Comparison of ENCODE assay signal across 11 cellular contexts in the genomic region with DNA sequence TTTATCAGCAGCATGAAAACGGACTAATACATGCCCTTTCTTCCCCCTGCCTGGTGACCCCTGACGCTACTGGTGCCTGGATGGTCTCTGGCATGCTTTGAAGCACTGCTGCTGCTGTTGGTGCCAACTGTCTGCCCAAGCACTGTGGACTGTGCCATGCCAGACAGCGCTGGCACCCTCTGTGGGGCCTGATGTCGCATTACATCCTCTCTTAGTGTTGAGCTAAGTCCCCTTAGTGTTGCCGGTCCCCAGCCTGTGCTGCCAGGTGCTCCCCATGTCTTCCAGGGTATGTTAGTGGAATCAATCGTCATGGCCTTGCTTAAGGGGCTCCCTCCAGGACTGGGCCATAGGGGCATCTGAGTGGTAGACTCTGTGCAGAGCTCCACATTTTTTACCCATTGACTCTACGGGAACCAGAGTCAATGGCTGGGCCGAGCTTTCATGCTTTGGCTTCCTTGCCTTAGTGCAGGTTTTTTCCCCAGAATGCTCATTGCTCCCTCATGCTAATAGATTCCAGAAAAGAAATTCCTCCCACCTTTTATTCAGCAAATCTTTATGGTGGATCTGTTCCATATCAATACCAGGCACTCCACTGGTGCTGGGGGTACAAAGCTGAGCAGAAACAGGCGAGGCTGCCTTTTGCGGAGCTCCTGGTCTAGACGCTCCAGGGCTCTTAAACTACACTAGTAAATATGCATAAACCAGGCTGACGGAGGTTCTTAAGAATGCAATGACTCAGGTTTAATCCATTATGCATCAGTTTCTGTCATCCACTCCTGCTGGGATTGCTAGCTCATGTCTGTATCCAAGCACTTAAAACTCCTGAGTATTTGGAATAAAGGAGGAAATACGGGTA. TPM values are rescaled to one million over a fixed set of nuclear protein-coding genes. Genes with fewer than 3 reads are reported as not detected.
DNase-seq lines count a peak whose midpoint lies in the region; ATAC-seq and TF ChIP-seq lines count a peak whose summit lies in the region.
"Had no signal": no experiment of that assay in that cellular context is flagged by ENCODE, and none has a peak within 500 bp of the region (broad histone marks: within the 10 kb centered on the region; RNA-seq: fewer than 3 reads in every experiment).

No MANE protein-coding gene starts in this region.

- no peaks in the 10 kb centered on the region for H3K27me3 ChIP-seq in lung (ENCODE audit: control insufficient read depth, insufficient read depth)

- peaks cover 5 to 8% of the 10 kb centered on the region in 2 donors for H3K4me1 ChIP-seq in lung (ENCODE audit: control insufficient read depth in 2 of 2, insufficient read depth in 2 of 2, low read length in 2 of 2)

- H3K4me3 ChIP-seq in AG10803 (ENCODE audit: low read length), result no peak overlapping the region
- no peak overlapping the region for H3K4me3 ChIP-seq in lung

- ATAC-seq in lung (ENCODE audit: insufficient read depth, low FRiP score) (peak; percentile 77), HG02798 (IDR thresholded peaks at IDR 0.05; ENCODE audit: poor library complexity, unreplicated experiment) (no peak), GM18498 (IDR thresholded peaks at IDR 0.05; ENCODE audit: unreplicated experiment) (no peak), GM19351 (IDR thresholded peaks at IDR 0.05; ENCODE audit: unreplicated experiment) (no peak)

- H3K36me3 ChIP-seq in lung (ENCODE audit: control insufficient read depth in 2 of 2, insufficient read depth in 2 of 2, low read length in 2 of 2), result no peaks in the 10 kb centered on the region

- no peaks in the 10 kb centered on the region for H3K9me3 ChIP-seq in lung (ENCODE audit: control insufficient read depth in 2 of 2, insufficient read depth in 1 of 2, low read length in 1 of 2)

- TF ChIP-seq CTCF in AG10803 (conservative IDR thresholded peaks at IDR 0.05; ENCODE audit: low read length) (no peak), lung (IDR thresholded peaks at IDR 0.05; ENCODE audit: control extremely low read depth, extremely low read depth) (no peak)

- H3K27ac ChIP-seq in lung (ENCODE audit: low read depth in 1 of 2, low read length in 1 of 2), result peak overlapping the region in 1 of 2 donors; percentile 49

- WGBS in lung, 2 donors, result 86 to 93% methylated on average over 13 of the region's 13 CpGs

- DNase-seq in AG10803 (ENCODE audit: low read depth) (peak; percentile 94), LoVo (ENCODE audit: low spot score) (peak; percentile 19), dedifferentiated amniotic fluid mesenchymal stem cell (ENCODE audit: extremely low spot score) (peak; percentile 91), lung (ENCODE audit: low spot score) (no peak), SW 1271 (lab: John Stamatoyannopoulos, UW) (no peak)
- DNase-seq: activated CD4-positive, alpha-beta T cell treated with anti-CD3 and anti-CD28 coated beads, Interleukin-2, amount 50 U/mL, for 4 hours; CD8-positive, alpha-beta memory T cell; midbrain had no signal

RNA-seq across cellular contexts. Expression of a gene that starts 21.8 kb away (rescaled TPM):
- 100 to 1,000 TPM in 1 of 2 donors, 10 to 100 TPM in 1; 14.0 to 161 TPM for total RNA-seq in lung
- polyA plus RNA-seq in lung, result 10 to 100 TPM; 39.4 to 47.8 TPM
- polyA plus RNA-seq: CD8-positive, alpha-beta memory T cell had no signal

RNA-seq across cellular contexts. Expression of a gene that starts 35.3 kb away (rescaled TPM):
- 1 to 10 TPM in 1 of 2 donors, under 1 TPM in 1; 0.37 to 2.1 TPM for total RNA-seq in lung
- polyA plus RNA-seq in lung, result under 1 TPM; 0.65 to 0.75 TPM
- polyA plus RNA-seq: CD8-positive, alpha-beta memory T cell had no signal

Comparison
In these comparisons a context has a peak if more than half of its experiments do, and no peak if none do; other contexts are left out.
1. DNase-seq: peak in AG10803 (single experiment), LoVo (single experiment) and dedifferentiated amniotic fluid mesenchymal stem cell (single experiment); none in lung (single experiment) and SW 1271 (0 of 2).